Comparison of ENCODE assay signal across 1 cellular context in genomic region chr15:67094001-67094826, GRCh38.
TF ChIP-seq lines count a peak whose summit lies in the region.

No MANE protein-coding gene starts in this region.

TF ChIP-seq in GM12878, 131 proteins besides CTCF, POLR2A, EP300 and RAD21:
- TF ChIP-seq BMI1 (IDR thresholded peaks at IDR 0.05; ENCODE audit: borderline replicate concordance): no peak
- TF ChIP-seq PKNOX1 (IDR thresholded peaks at IDR 0.05): no peak
- TF ChIP-seq SUZ12 (IDR thresholded peaks at IDR 0.05; ENCODE audit: unreplicated experiment): no peak
- no peak for TF ChIP-seq CBX5 (IDR thresholded peaks at IDR 0.05; ENCODE audit: low read depth)
- TF ChIP-seq ELK1 (IDR thresholded peaks at IDR 0.05; ENCODE audit: low read depth, low read length): no peak
- no peak for TF ChIP-seq KLF5 (IDR thresholded peaks at IDR 0.05; ENCODE audit: partially characterized antibody)
- TF ChIP-seq FOXK2 (IDR thresholded peaks at IDR 0.05): no peak
- TF ChIP-seq ZBTB4 (CRISPR knock-in tag; IDR thresholded peaks at IDR 0.05): no peak
- TF ChIP-seq SRF (IDR thresholded peaks at IDR 0.05; ENCODE audit: low read depth in 2 of 2, low read length in 2 of 2): no peak
- TF ChIP-seq SIN3A (IDR thresholded peaks at IDR 0.05; ENCODE audit: low read depth, low read length): no peak
- TF ChIP-seq BHLHE40 (IDR thresholded peaks at IDR 0.05; ENCODE audit: borderline replicate concordance in 1 of 2, low read depth in 2 of 2, low read length in 1 of 2): no peak
- TF ChIP-seq ZBED1 (IDR thresholded peaks at IDR 0.05; ENCODE audit: borderline replicate concordance): no peak
- no peak for TF ChIP-seq TCF3 (IDR thresholded peaks at IDR 0.05; ENCODE audit: borderline replicate concordance, insufficient read depth, low read depth, low read length)
- no peak for TF ChIP-seq CHD1 (IDR thresholded peaks at IDR 0.05; ENCODE audit: low read depth, low read length)
